ENCODE assay signal across 1 cellular context in the genomic region with DNA sequence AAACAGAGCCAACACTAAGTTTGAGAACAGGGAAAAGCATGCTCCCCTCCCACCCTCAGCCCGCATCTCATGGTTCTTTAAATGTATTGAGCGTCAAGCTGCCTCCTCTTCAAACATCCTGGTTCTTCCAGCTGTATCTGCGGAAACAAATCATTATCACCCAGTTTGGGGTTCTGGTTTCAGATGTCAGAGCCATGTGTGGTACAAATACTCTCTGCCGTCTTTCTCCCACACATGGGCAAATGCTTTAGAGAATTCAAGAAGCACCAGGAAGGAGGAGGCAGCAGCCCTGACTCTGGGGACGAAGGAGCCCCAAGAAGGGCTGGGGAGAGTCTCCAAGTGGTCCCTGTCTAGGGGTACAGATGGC.
TF ChIP-seq lines count a peak whose summit lies in the region.

No MANE protein-coding gene starts in this region.

TF ChIP-seq in H1, 55 proteins besides CTCF, POLR2A, EP300 and RAD21:
- TF ChIP-seq TAF7 (optimal IDR thresholded peaks at IDR 0.05; ENCODE audit: borderline replicate concordance, low read depth, low read length) (no peak), JUND (IDR thresholded peaks at IDR 0.05; ENCODE audit: low read length) (no peak), BACH1 (IDR thresholded peaks at IDR 0.05; ENCODE audit: low read length) (no peak), SUZ12 (IDR thresholded peaks at IDR 0.05; ENCODE audit: low read length) (no peak), RBBP5 (IDR thresholded peaks at IDR 0.05; ENCODE audit: borderline replicate concordance, low read depth, low read length) (no peak), JUN (IDR thresholded peaks at IDR 0.05; ENCODE audit: low read depth, low read length) (no peak), KDM5A (IDR thresholded peaks at IDR 0.05; ENCODE audit: low read length) (no peak), SIN3A (conservative IDR thresholded peaks at IDR 0.05 in 1 of 2, IDR thresholded peaks at IDR 0.05 in 1 of 2; ENCODE audit: low read depth in 1 of 2, low read length in 2 of 2) (no peak), SIRT6 (IDR thresholded peaks at IDR 0.05; ENCODE audit: low read length) (no peak), SAP30 (IDR thresholded peaks at IDR 0.05; ENCODE audit: insufficient read depth, insufficient replicate concordance, low read length) (no peak), PHF8 (conservative IDR thresholded peaks at IDR 0.05; ENCODE audit: low read depth, low read length) (no peak), ASH2L (IDR thresholded peaks at IDR 0.05; ENCODE audit: low read length) (no peak), CBX8 (IDR thresholded peaks at IDR 0.05; ENCODE audit: borderline replicate concordance, low read depth, low read length) (no peak)
- TF ChIP-seq, protein P1, sequence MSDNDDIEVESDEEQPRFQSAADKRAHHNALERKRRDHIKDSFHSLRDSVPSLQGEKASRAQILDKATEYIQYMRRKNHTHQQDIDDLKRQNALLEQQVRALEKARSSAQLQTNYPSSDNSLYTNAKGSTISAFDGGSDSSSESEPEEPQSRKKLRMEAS (IDR thresholded peaks at IDR 0.05), result no peak
- TF ChIP-seq, protein P2, sequence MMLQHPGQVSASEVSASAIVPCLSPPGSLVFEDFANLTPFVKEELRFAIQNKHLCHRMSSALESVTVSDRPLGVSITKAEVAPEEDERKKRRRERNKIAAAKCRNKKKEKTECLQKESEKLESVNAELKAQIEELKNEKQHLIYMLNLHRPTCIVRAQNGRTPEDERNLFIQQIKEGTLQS (IDR thresholded peaks at IDR 0.05; ENCODE audit: insufficient read depth, low read depth, low read length), result no peak
TF ChIP-seq in H1: peak in this region for 0.
